ENCODE assay signal across 9 cellular contexts in the genomic region with DNA sequence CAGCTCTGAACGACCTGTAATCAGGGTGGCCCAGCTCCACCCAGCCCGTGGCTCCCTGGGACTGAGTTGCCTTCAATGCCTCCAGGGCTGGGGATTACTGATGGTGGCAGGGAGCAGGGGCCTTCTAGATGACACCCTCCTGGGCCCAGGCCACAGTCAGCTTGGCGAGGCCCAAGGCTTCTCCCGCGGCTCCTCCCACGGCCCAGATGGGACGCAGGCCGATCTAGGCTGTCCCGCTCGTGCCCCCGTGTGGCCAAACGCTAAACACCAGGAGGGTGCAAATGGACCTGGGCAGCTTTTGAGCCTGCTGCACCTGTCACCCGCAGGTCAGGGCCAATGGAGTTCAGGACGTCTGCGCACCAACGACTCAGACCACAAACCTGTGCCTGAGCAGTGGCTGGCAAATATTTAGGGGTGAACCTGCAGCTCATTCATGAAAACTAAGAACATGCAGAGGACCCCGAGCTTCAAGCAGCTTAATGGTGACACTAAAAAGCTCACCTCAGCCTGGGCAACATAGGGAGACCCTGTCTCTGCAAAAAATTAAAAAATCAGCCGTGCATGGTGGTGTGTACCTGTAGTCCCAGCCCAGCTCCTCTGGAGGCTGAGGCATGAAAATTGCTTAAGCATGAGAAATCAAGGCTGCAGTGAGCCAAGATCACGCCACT. TPM values are rescaled to one million over a fixed set of nuclear protein-coding genes. Genes with fewer than 3 reads are reported as not detected.
A peak's percentile ranks its signal among the peaks of the same experiment; 100 is the strongest.
DNase-seq lines count a peak whose midpoint lies in the region; ATAC-seq and TF ChIP-seq lines count a peak whose summit lies in the region.
"Had no signal": no experiment of that assay in that cellular context is flagged by ENCODE, and none has a peak within 500 bp of the region (broad histone marks: within the 10 kb centered on the region; RNA-seq: fewer than 3 reads in every experiment).

No MANE protein-coding gene starts in this region.

- H3K23me2 ChIP-seq in H9 (ENCODE audit: insufficient read length, low read depth, low read length, poor library complexity, severe bottlenecking): no peaks in the 10 kb centered on the region

- H3K9me3 ChIP-seq in H9 (ENCODE audit: control insufficient read depth, low read depth, low read length) (no peaks in the 10 kb centered on the region), upper lobe of right lung (no peaks in the 10 kb centered on the region)

- no peak overlapping the region for H2BK15ac ChIP-seq in H9 (ENCODE audit: low read depth, low read length)

- H3K23ac ChIP-seq in H9 (ENCODE audit: insufficient read length, low read depth, low read length): no peak overlapping the region

- H4K5ac ChIP-seq in H9 (ENCODE audit: insufficient read length, low read depth, low read length): no peak overlapping the region

- no peak overlapping the region for H2BK20ac ChIP-seq in H9 (ENCODE audit: low read depth, low read length, poor library complexity, severe bottlenecking)

- H4K20me1 ChIP-seq in H9 (ENCODE audit: control insufficient read depth, insufficient read depth, insufficient read length): no peaks in the 10 kb centered on the region

- H2AK5ac ChIP-seq in H9 (ENCODE audit: insufficient read length, low read length): no peak overlapping the region

- H3K4me2 ChIP-seq in H9 (ENCODE audit: insufficient read depth, insufficient read length, low read length): no peak overlapping the region

- H3K27ac Mint-ChIP-seq in H9: no peak overlapping the region

- H3K36me3 Mint-ChIP-seq in H9 (ENCODE audit: insufficient read depth in 1 of 3, low read depth in 3 of 3): no peaks in the 10 kb centered on the region

- DNase-seq in GM12864 (ENCODE audit: low read depth): peak; percentile 52
- DNase-seq in H9: peak; percentile 93
- peak; percentile 76 for DNase-seq in M059J (ENCODE audit: low read depth)
- peak; percentile 15 for DNase-seq in SKM-1 treated with dmso at 0.1 percent for 144 hours (lab: John Stamatoyannopoulos, UW; ENCODE audit: unreplicated experiment)
- DNase-seq in activated naive CD4-positive, alpha-beta T cell treated with anti-CD3 and anti-CD28 coated beads, Interleukin-2, amount 50 U/mL, for 16 hours: peak; percentile 80
- peak; percentile 69 to 91 (median 84) for DNase-seq in head of caudate nucleus
- DNase-seq in pons (ENCODE audit: low spot score): peak; percentile 65
- DNase-seq in upper lobe of right lung: peak; percentile 96

- no peaks in the 10 kb centered on the region for H3K36me3 ChIP-seq in upper lobe of right lung

- no peaks in the 10 kb centered on the region for H3K79me1 ChIP-seq in H9 (ENCODE audit: insufficient read depth, low read depth, low read length, poor library complexity, severe bottlenecking)

- H3K18ac ChIP-seq in H9 (ENCODE audit: insufficient read length, low read depth, low read length): no peak overlapping the region

- H3K27ac ChIP-seq in H9 (ENCODE audit: insufficient read length, low read depth, low read length) (no peak overlapping the region), upper lobe of right lung (no peak overlapping the region)

- H3K4ac ChIP-seq in H9 (ENCODE audit: low read depth, low read length): no peak overlapping the region

- H3K4me3 Mint-ChIP-seq in H9: no peak overlapping the region

- H2BK120ac ChIP-seq in H9 (ENCODE audit: low read depth, low read length, poor library complexity, severe bottlenecking): no peak overlapping the region

- H2BK12ac ChIP-seq in H9 (ENCODE audit: insufficient read length, low read depth, low read length): no peak overlapping the region

- no peak overlapping the region for H3K9ac ChIP-seq in H9 (ENCODE audit: extremely low read depth, insufficient read length, low read length)

- H3T11ph ChIP-seq in H9 (ENCODE audit: low read length): no peak overlapping the region

- intact Hi-C loops in head of caudate nucleus (cut with DNase I): loop anchor here (5.0 kb wide), 1 partner anchor 181 kb away; no protein-coding TSS in a partner anchor
- intact Hi-C loops in upper lobe of right lung (cut with DNase I): loop anchor here (5.0 kb wide), 1 partner anchor 181 kb away; no protein-coding TSS in a partner anchor

- H3K14ac ChIP-seq in H9 (ENCODE audit: insufficient read depth, low read length): no peak overlapping the region

- no CpG with 5 or more reads among the region's 19 CpGs for WGBS in H9 (ENCODE audit: extremely low coverage, insufficient read length, low lambda C conversion rate)

- no peaks in the 10 kb centered on the region for H3K27me3 Mint-ChIP-seq in H9 (ENCODE audit: low read depth)

- no peak overlapping the region for H2BK5ac ChIP-seq in H9 (ENCODE audit: insufficient read length, low read length)

- no peak overlapping the region for H2AFZ ChIP-seq in H9 (ENCODE audit: low read length)

- TF ChIP-seq CTCF in GM12864 (IDR thresholded peaks at IDR 0.05; ENCODE audit: low read depth, low read length, missing control alignments) (peak; percentile 93), H9 (conservative IDR thresholded peaks at IDR 0.05) (peak; percentile 92), upper lobe of right lung (IDR thresholded peaks at IDR 0.05) (peak; percentile 89)

- no peaks in the 10 kb centered on the region for H3K9me3 Mint-ChIP-seq in H9

- no peaks in the 10 kb centered on the region for H3K79me2 ChIP-seq in H9 (ENCODE audit: insufficient read depth, low read length)

- H4K91ac ChIP-seq in H9 (ENCODE audit: insufficient read length, low read depth, low read length): no peak overlapping the region

- no peaks in the 10 kb centered on the region for H3K27me3 ChIP-seq in H9 (ENCODE audit: insufficient read depth, low read length)
- no peaks in the 10 kb centered on the region for H3K27me3 ChIP-seq in upper lobe of right lung

- H3K4me3 ChIP-seq in GM12864 (ENCODE audit: low read depth, low read length): no peak overlapping the region
- H3K4me3 ChIP-seq in upper lobe of right lung: no peak overlapping the region
- H3K4me3 ChIP-seq: skin epidermis had no signal

- peak; percentile 98 for ATAC-seq in upper lobe of right lung

- H3K4me1 ChIP-seq in H9 (ENCODE audit: insufficient read depth, low read length) (no peaks in the 10 kb centered on the region), upper lobe of right lung (no peaks in the 10 kb centered on the region)

- H3K56ac ChIP-seq in H9 (ENCODE audit: insufficient read length, low read depth, low read length): no peak overlapping the region

- H3K4me1 Mint-ChIP-seq in H9: peaks cover 0 to 9% of the 10 kb centered on the region in 2 experiments; a peak in 2 of 4 replicates

- no peak overlapping the region for H4K8ac ChIP-seq in H9 (replicated peaks; ENCODE audit: insufficient read length, low read depth, low read length)

RNA-seq across cellular contexts. Expression of gene ASB13, which starts 43.2 kb away (rescaled TPM):
- total RNA-seq in H9 (2021) (13.8 and 14.9 TPM in 2 replicates), upper lobe of right lung (23.0 TPM)
- 7.0 and 8.4 TPM in 2 replicates for total RNA-seq in M059J (2014; rRNA removed; shearing (Covaris generic))

Comparison
In these comparisons a context has a peak if more than half of its experiments do, and no peak if none do; other contexts are left out.
1. DNase-seq: peak in every context shown above with its lines; median percentile 96 in upper lobe of right lung; 93 in H9; 84 in head of caudate nucleus; 80 in activated naive CD4-positive, alpha-beta T cell treated with anti-CD3 and anti-CD28 coated beads, Interleukin-2, amount 50 U/mL, for 16 hours; 76 in M059J; 65 in pons; 52 in GM12864; 15 in SKM-1 treated with dmso at 0.1 percent for 144 hours.